ENCODE assay signal across 1 cellular context in genomic region chr20:49889245-49889942, GRCh38.
TF ChIP-seq lines count a peak whose summit lies in the region.

No MANE protein-coding gene starts in this region.

TF ChIP-seq in HepG2, 621 proteins besides CTCF, POLR2A, EP300 and RAD21 (continued from another document):
- TF ChIP-seq KLF11 (CRISPR knock-in tag; IDR thresholded peaks at IDR 0.05) (no peak), SCMH1 (CRISPR knock-in tag; IDR thresholded peaks at IDR 0.05; ENCODE audit: borderline replicate concordance) (no peak), FOXC1 (CRISPR knock-in tag; IDR thresholded peaks at IDR 0.05; ENCODE audit: borderline replicate concordance) (no peak), MNT (IDR thresholded peaks at IDR 0.05) (no peak), CHCHD3 (CRISPR knock-in tag; IDR thresholded peaks at IDR 0.05) (no peak), GATAD2A (CRISPR knock-in tag; IDR thresholded peaks at IDR 0.05) (no peak), HOXD1 (CRISPR knock-in tag; IDR thresholded peaks at IDR 0.05) (no peak), RAD51 (IDR thresholded peaks at IDR 0.05; ENCODE audit: borderline replicate concordance) (no peak), ZFX (CRISPR knock-in tag; IDR thresholded peaks at IDR 0.05; ENCODE audit: low read depth) (0 out of 2 replicates have a peak, but pooled peaks have one; percentile 5), NRL (CRISPR knock-in tag; IDR thresholded peaks at IDR 0.05; ENCODE audit: borderline replicate concordance) (0 out of 2 replicates have a peak, but pooled peaks have one; percentile 10), LCORL (IDR thresholded peaks at IDR 0.05) (no peak), LCORL (CRISPR knock-in tag; IDR thresholded peaks at IDR 0.05) (0 out of 2 replicates have a peak, but pooled peaks have one; percentile 20), TOPORS (CRISPR knock-in tag; IDR thresholded peaks at IDR 0.05) (no peak), HMGA1 (CRISPR knock-in tag; conservative IDR thresholded peaks at IDR 0.05) (no peak), ZBTB40 (IDR thresholded peaks at IDR 0.05) (no peak), ZBTB40 (CRISPR knock-in tag; IDR thresholded peaks at IDR 0.05) (no peak), SKI (IDR thresholded peaks at IDR 0.05; ENCODE audit: partially characterized antibody) (no peak), ZNF687 (CRISPR knock-in tag; IDR thresholded peaks at IDR 0.05) (0 out of 2 replicates have a peak, but pooled peaks have one; percentile 8), KMT2A (CRISPR knock-in tag; IDR thresholded peaks at IDR 0.05) (no peak), EED (CRISPR knock-in tag; IDR thresholded peaks at IDR 0.05) (0 out of 2 replicates have a peak, but pooled peaks have one; percentile 43), RARA (CRISPR knock-in tag; IDR thresholded peaks at IDR 0.05) (peak; percentile 37; the same call in 1 of the 2 replicates), HDAC1 (CRISPR knock-in tag; IDR thresholded peaks at IDR 0.05) (no peak), SAFB2 (CRISPR knock-in tag; IDR thresholded peaks at IDR 0.05; ENCODE audit: borderline replicate concordance, low read depth) (no peak), DR1 (CRISPR knock-in tag; IDR thresholded peaks at IDR 0.05) (no peak)
